Comparison of ENCODE assay signal across 13 cellular contexts in the genomic region with DNA sequence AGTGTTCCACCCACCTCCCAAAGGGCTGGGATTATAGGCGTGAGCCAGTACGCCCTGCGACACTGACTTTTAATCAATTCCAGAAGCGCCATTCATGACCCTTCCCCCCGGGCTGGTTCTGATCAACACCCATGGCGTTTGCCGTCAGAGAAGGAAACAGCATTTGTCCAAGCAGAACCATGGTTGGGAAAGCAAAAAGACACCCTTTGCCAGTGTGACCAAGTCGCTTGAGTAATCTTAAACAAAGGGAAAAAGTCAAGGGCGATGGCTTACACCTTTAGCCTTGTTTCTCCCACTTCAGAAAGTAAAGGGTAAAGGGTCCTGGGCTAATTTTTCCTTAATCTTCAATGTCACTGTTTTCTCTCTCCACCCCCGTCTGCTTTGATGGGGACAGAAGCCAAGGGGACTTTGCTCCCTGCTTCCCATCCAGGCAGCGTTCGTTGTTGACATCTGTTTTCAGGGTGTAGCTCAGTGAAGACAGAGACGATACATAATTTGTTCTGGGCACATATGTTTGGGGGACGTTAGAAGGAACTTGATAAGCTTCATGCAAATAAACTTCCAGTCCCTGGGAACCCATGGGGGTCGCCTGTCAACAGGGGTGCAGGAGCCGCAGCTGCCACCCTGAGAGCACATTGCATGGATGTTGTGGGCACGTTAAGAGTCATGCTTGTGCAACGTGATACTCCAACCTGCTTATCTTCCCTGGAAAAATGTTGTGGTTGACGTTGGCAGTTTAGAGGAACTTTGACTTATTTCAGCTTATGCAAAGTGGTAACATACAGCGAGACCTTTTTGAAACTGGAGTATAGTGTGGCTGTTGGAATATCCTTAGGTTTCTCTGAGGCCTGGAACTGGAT. TPM values are rescaled to one million over a fixed set of nuclear protein-coding genes. Genes with fewer than 3 reads are reported as not detected.
DNase-seq lines count a peak whose midpoint lies in the region; ATAC-seq and TF ChIP-seq lines count a peak whose summit lies in the region.
"Had no signal": no experiment of that assay in that cellular context is flagged by ENCODE, and none has a peak within 500 bp of the region (broad histone marks: within the 10 kb centered on the region; RNA-seq: fewer than 3 reads in every experiment).

No MANE protein-coding gene starts in this region.

- peaks cover 17 to 42% of the 10 kb centered on the region in 2 donors for H3K4me1 ChIP-seq in thyroid gland
- peaks cover 5% of the 10 kb centered on the region for H3K4me1 ChIP-seq in endodermal cell (ENCODE audit: control insufficient read depth, insufficient read depth, low read length)

- no peaks in the 10 kb centered on the region for H3K27me3 Mint-ChIP-seq in endodermal cell (ENCODE audit: insufficient read depth)

- DNase-seq in DMS 273 (lab: John Stamatoyannopoulos, UW; ENCODE audit: unreplicated experiment) (peak; percentile 48), DMS 273 treated with DMSO at 0.1 percent for 48 hours (lab: John Stamatoyannopoulos, UW) (no peak), amniotic epithelial cell (ENCODE audit: low read depth) (peak; percentile 97), kidney tubule cell (ENCODE audit: low spot score) (peak; percentile 25), thyroid gland (peak; percentile 21 to 46), endodermal cell (no peak)
- DNase-seq in activated naive CD4-positive, alpha-beta T cell treated with anti-CD3 and anti-CD28 coated beads, Interleukin-2, amount 50 U/mL, for 72 hours (ENCODE audit: low spot score in 2 of 2): no peak
- DNase-seq: activated T-cell treated with anti-CD3 and anti-CD28 coated beads, Interleukin-2, amount 50 U/mL, for 48 hours; effector CD8-positive, alpha-beta T cell; NCI-H2081 treated with DMSO at 0.1 percent for 48 hours had no signal

- H3K36me3 ChIP-seq in thyroid gland: no peaks in the 10 kb centered on the region
- no peaks in the 10 kb centered on the region for H3K36me3 ChIP-seq in endodermal cell (ENCODE audit: control insufficient read depth, insufficient read depth, low read length)
- H3K36me3 ChIP-seq: suprapubic skin had no signal

- 63 to 67% methylated on average over 18 to 20 of the region's 20 CpGs for WGBS in thyroid gland, 2 donors
- 88 to 93% methylated on average over 15 to 20 of the region's 20 CpGs for WGBS in endodermal cell (ENCODE audit: insufficient coverage in 1 of 2, insufficient read length in 1 of 2), 2 experiments

- ATAC-seq in activated naive CD4-positive, alpha-beta T cell treated with anti-CD3 and anti-CD28 coated beads, Interleukin-2, amount 50 U/mL, for 72 hours: no peak
- no peak for ATAC-seq in HG02623 (IDR thresholded peaks at IDR 0.05; ENCODE audit: unreplicated experiment)

- H3K4me1 Mint-ChIP-seq in endodermal cell: peaks cover 19% of the 10 kb centered on the region

- H3K4me3 ChIP-seq in thyroid gland (replicated peaks in 1 of 3) (no peak overlapping the region), endodermal cell (ENCODE audit: low read length) (no peak overlapping the region)
- H3K4me3 ChIP-seq: suprapubic skin had no signal

- H3K36me3 Mint-ChIP-seq in endodermal cell (ENCODE audit: low read depth): peaks cover 6% of the 10 kb centered on the region
- H3K36me3 Mint-ChIP-seq in activated naive CD4-positive, alpha-beta T cell treated with anti-CD3 and anti-CD28 coated beads, Interleukin-2, amount 50 U/mL, for 72 hours: no peaks in the 10 kb centered on the region

- H3K27me3 ChIP-seq in thyroid gland (no peaks in the 10 kb centered on the region), endodermal cell (ENCODE audit: control insufficient read depth, insufficient read depth, low read length, poor library complexity, severe bottlenecking) (no peaks in the 10 kb centered on the region)
- H3K27me3 ChIP-seq: suprapubic skin had no signal

- no peak for TF ChIP-seq POLR2A in thyroid gland (IDR thresholded peaks at IDR 0.05)

- no peak overlapping the region for H3K9ac ChIP-seq in endodermal cell (ENCODE audit: extremely low read depth, low read length, poor library complexity, severe bottlenecking)

- no peak overlapping the region for H3K27ac Mint-ChIP-seq in endodermal cell
- H3K27ac Mint-ChIP-seq in activated naive CD4-positive, alpha-beta T cell treated with anti-CD3 and anti-CD28 coated beads, Interleukin-2, amount 50 U/mL, for 72 hours: no peak overlapping the region

- intact Hi-C loops in thyroid gland (cut with DNase I): loop anchor here (5.0 kb wide), 1 partner anchor 55 kb away; the partner anchor contains the start of gene CDH1

- H3K27ac ChIP-seq in thyroid gland (peak overlapping the region; percentile 43 to 73 (median 72)), endodermal cell (ENCODE audit: low read depth, low read length) (no peak overlapping the region)
- H3K27ac ChIP-seq: suprapubic skin had no signal

- TF ChIP-seq CTCF in thyroid gland (IDR thresholded peaks at IDR 0.05): no peak
- TF ChIP-seq CTCF in endodermal cell (conservative IDR thresholded peaks at IDR 0.05): no peak

- H3K9me3 ChIP-seq in thyroid gland (no peaks in the 10 kb centered on the region), endodermal cell (ENCODE audit: control insufficient read depth, low read length) (no peaks in the 10 kb centered on the region)
- H3K9me3 ChIP-seq: suprapubic skin had no signal

- H3K9me3 Mint-ChIP-seq in endodermal cell: no peaks in the 10 kb centered on the region
- H3K9me3 Mint-ChIP-seq in activated naive CD4-positive, alpha-beta T cell treated with anti-CD3 and anti-CD28 coated beads, Interleukin-2, amount 50 U/mL, for 72 hours: no peaks in the 10 kb centered on the region

- no peak overlapping the region for H3K4me3 Mint-ChIP-seq in endodermal cell

RNA-seq across cellular contexts. Expression of gene TANGO6, which starts 50.6 kb away (rescaled TPM):
- total RNA-seq in thyroid gland (10 to 100 TPM; 16.7 to 24.4 (median 20.2) TPM), endodermal cell (10 to 100 TPM in 1 of 2 donors, 1 to 10 TPM in 1; 9.6 to 15.3 TPM)
- polyA plus RNA-seq in endodermal cell (2013, experiment 1 of 2): 6.4 TPM
- polyA plus RNA-seq in endodermal cell (2013, experiment 2 of 2): 6.0 TPM
- 10 to 100 TPM; 23.8 to 38.4 TPM for total RNA-seq in activated naive CD4-positive, alpha-beta T cell treated with anti-CD3 and anti-CD28 coated beads, Interleukin-2, amount 50 U/mL, for 72 hours

RNA-seq across cellular contexts. Expression of gene CDH1, which starts 55.6 kb away (rescaled TPM):
- total RNA-seq in thyroid gland: 100 to 1,000 TPM; 177 to 287 (median 279) TPM
- 100 to 1,000 TPM; 118 to 123 TPM for total RNA-seq in endodermal cell
- 10.8 TPM for polyA plus RNA-seq in endodermal cell (2013, experiment 1 of 2)
- 4.7 TPM for polyA plus RNA-seq in endodermal cell (2013, experiment 2 of 2)
- 10 to 100 TPM in 1 of 2 donors, 1 to 10 TPM in 1; 1.1 to 14.9 TPM for total RNA-seq in activated naive CD4-positive, alpha-beta T cell treated with anti-CD3 and anti-CD28 coated beads, Interleukin-2, amount 50 U/mL, for 72 hours
- total RNA-seq: lung microvascular endothelial cell had no signal

Comparison
In these comparisons a context has a peak if more than half of its experiments do, and no peak if none do; other contexts are left out.
1. DNase-seq: peak in DMS 273 (single experiment), amniotic epithelial cell (single experiment), kidney tubule cell (single experiment) and thyroid gland (2 of 2); none in DMS 273 treated with DMSO at 0.1 percent for 48 hours (single experiment), endodermal cell (single experiment) and activated naive CD4-positive, alpha-beta T cell treated with anti-CD3 and anti-CD28 coated beads, Interleukin-2, amount 50 U/mL, for 72 hours (0 of 2).
2. RNA of gene CDH1, which starts 55.6 kb away (total RNA-seq): 177 to 287 TPM in thyroid gland and 118 to 123 TPM in endodermal cell; 1.1 to 14.9 TPM in activated naive CD4-positive, alpha-beta T cell treated with anti-CD3 and anti-CD28 coated beads, Interleukin-2, amount 50 U/mL, for 72 hours; every median in the first group is over 4 times any median in the second.